In genomic region chr10:63712717-63713115, GRCh38 we compare ENCODE assay signal across 9 cellular contexts.
DNase-seq lines count a peak whose midpoint lies in the region; ATAC-seq and TF ChIP-seq lines count a peak whose summit lies in the region.
"Had no signal": no experiment of that assay in that cellular context is flagged by ENCODE, and none has a peak within 500 bp of the region (broad histone marks: within the 10 kb centered on the region; RNA-seq: fewer than 3 reads in every experiment).

No MANE protein-coding gene starts in this region.

- no peaks in the 10 kb centered on the region for H3K9me3 Mint-ChIP-seq in naive thymus-derived CD8-positive, alpha-beta T cell

- H3K4me1 ChIP-seq in SJSA1 (replicated peaks) = peaks cover 36% of the 10 kb centered on the region

- no peaks in the 10 kb centered on the region for H3K27me3 ChIP-seq in SJSA1 (replicated peaks)

- POLR2A ChIA-PET in naive thymus-derived CD8-positive, alpha-beta T cell (lab: Charles Lee) = no interaction called here

- H3K27ac Mint-ChIP-seq in naive thymus-derived CD8-positive, alpha-beta T cell = peak overlapping the region in 1 of 10 donors; percentile 51

- H3K27me3 Mint-ChIP-seq in naive thymus-derived CD8-positive, alpha-beta T cell = peaks cover 0 to 2% (median 0%) of the 10 kb centered on the region in 5 donors

- DNase-seq in AG10803 (ENCODE audit: low read depth) (peak; percentile 40), SJSA1 (ENCODE audit: low read depth in 1 of 2, low spot score in 2 of 2) (no peak), fibroblast of the aortic adventitia (ENCODE audit: low read depth) (peak; percentile 40), omental fat pad (ENCODE audit: low spot score) (no peak), NCI-H1930 (lab: John Stamatoyannopoulos, UW) (no peak), NCI-H1105 treated with DMSO at 0.1 percent for 48 hours (lab: John Stamatoyannopoulos, UW) (no peak), NOMO-1 treated with dmso at 0.1 percent for 144 hours (lab: John Stamatoyannopoulos, UW; ENCODE audit: unreplicated experiment) (no peak)
- DNase-seq in naive thymus-derived CD8-positive, alpha-beta T cell = no peak
- DNase-seq: activated CD4-positive, alpha-beta T cell treated with anti-CD3 and anti-CD28 coated beads, Interleukin-2, amount 50 U/mL, for 48 hours had no signal

- H3K4me3 ChIP-seq in AG10803 (ENCODE audit: low read length) = no peak overlapping the region
- no peak overlapping the region for H3K4me3 ChIP-seq in SJSA1
- H3K4me3 ChIP-seq in fibroblast of the aortic adventitia (ENCODE audit: low read depth, low read length) = no peak overlapping the region

- no peak overlapping the region for H3K4me3 Mint-ChIP-seq in naive thymus-derived CD8-positive, alpha-beta T cell

- H3K4me1 Mint-ChIP-seq in naive thymus-derived CD8-positive, alpha-beta T cell = peaks cover 0 to 27% (median 0%) of the 10 kb centered on the region in 4 donors

- no peaks in the 10 kb centered on the region for H3K36me3 Mint-ChIP-seq in naive thymus-derived CD8-positive, alpha-beta T cell

- H3K27ac ChIP-seq in SJSA1 = peak overlapping the region; percentile 53

- H3K9me3 ChIP-seq in SJSA1 (replicated peaks) = no peaks in the 10 kb centered on the region

- H3K36me3 ChIP-seq in SJSA1 = no peaks in the 10 kb centered on the region

- no peak for TF ChIP-seq CTCF in AG10803 (conservative IDR thresholded peaks at IDR 0.05; ENCODE audit: low read length)
- no peak for TF ChIP-seq CTCF in fibroblast of the aortic adventitia (IDR thresholded peaks at IDR 0.05; ENCODE audit: insufficient read depth, low read length)
- no peak for TF ChIP-seq CTCF in omental fat pad (IDR thresholded peaks at IDR 0.05)

- ATAC-seq in omental fat pad (ENCODE audit: low FRiP score) = peak; percentile 42
- no peak for ATAC-seq in naive thymus-derived CD8-positive, alpha-beta T cell

Comparison
In these comparisons a context has a peak if more than half of its experiments do, and no peak if none do; other contexts are left out.
1. DNase-seq: peak in AG10803 (single experiment) and fibroblast of the aortic adventitia (single experiment); none in SJSA1 (0 of 2), omental fat pad (single experiment), NCI-H1930 (0 of 2), NCI-H1105 treated with DMSO at 0.1 percent for 48 hours (single experiment), NOMO-1 treated with dmso at 0.1 percent for 144 hours (single experiment) and naive thymus-derived CD8-positive, alpha-beta T cell (0 of 10).